In genomic region chr2:30232027-30232800, GRCh38 we compare ENCODE assay signal across 2 cellular contexts.
TF ChIP-seq lines count a peak whose summit lies in the region.

No MANE protein-coding gene starts in this region.

TF ChIP-seq in HEK293, 187 proteins besides CTCF, POLR2A, EP300 and RAD21 (continued from another document and continues in another):
- TF ChIP-seq PRDM10 (tag by site-specific recombination; IDR thresholded peaks at IDR 0.05) (peak; percentile 94), ZIC2 (tag by site-specific recombination; IDR thresholded peaks at IDR 0.05) (no peak; the same call in 1 of the 2 replicates), ZBTB26 (tag by site-specific recombination; optimal IDR thresholded peaks at IDR 0.05) (peak; percentile 81), ZNF560 (tag by site-specific recombination; IDR thresholded peaks at IDR 0.05; ENCODE audit: borderline replicate concordance) (no peak), ZNF777 (tag by site-specific recombination; IDR thresholded peaks at IDR 0.05; ENCODE audit: borderline replicate concordance) (peak; percentile 65; the same call in 1 of the 2 replicates), ZNF398 (tag by site-specific recombination; IDR thresholded peaks at IDR 0.05) (peak; percentile 53), SP2 (tag by site-specific recombination; IDR thresholded peaks at IDR 0.05) (peak; percentile 62), PATZ1 (tag by site-specific recombination; IDR thresholded peaks at IDR 0.05) (peak; percentile 71), ZNF341 (tag by site-specific recombination; IDR thresholded peaks at IDR 0.05; ENCODE audit: low read depth) (peak; percentile 90), KLF1 (tag by site-specific recombination; IDR thresholded peaks at IDR 0.05) (0 out of 2 replicates have a peak, but pooled peaks have one; percentile 17), MZF1 (tag by site-specific recombination; IDR thresholded peaks at IDR 0.05; ENCODE audit: borderline replicate concordance) (0 out of 2 replicates have a peak, but pooled peaks have one; percentile 20), ZBTB20 (tag by site-specific recombination; IDR thresholded peaks at IDR 0.05) (peak; percentile 86), SP3 (tag by site-specific recombination; IDR thresholded peaks at IDR 0.05) (peak; percentile 63), KLF9 (tag by site-specific recombination; IDR thresholded peaks at IDR 0.05; ENCODE audit: low read depth) (peak; percentile 17; the same call in 1 of the 2 replicates), ZFP3 (tag by site-specific recombination; IDR thresholded peaks at IDR 0.05; ENCODE audit: low read depth) (no peak)

TF ChIP-seq in H1, 55 proteins besides CTCF, POLR2A, EP300 and RAD21:
- TF ChIP-seq CHD7 (IDR thresholded peaks at IDR 0.05; ENCODE audit: insufficient replicate concordance, low read length) (no peak), ASH2L (IDR thresholded peaks at IDR 0.05; ENCODE audit: low read length) (peak; percentile 78), GABPA (IDR thresholded peaks at IDR 0.05; ENCODE audit: borderline replicate concordance, insufficient read depth, low read length) (no peak), SRF (IDR thresholded peaks at IDR 0.05; ENCODE audit: low read depth, low read length) (no peak), SIN3A (conservative IDR thresholded peaks at IDR 0.05 in 1 of 2, IDR thresholded peaks at IDR 0.05 in 1 of 2; ENCODE audit: low read depth in 1 of 2, low read length in 2 of 2) (peak in 1 of 2 experiments; percentile 6; a peak in 1 of 4 replicates), EZH2 (IDR thresholded peaks at IDR 0.05; ENCODE audit: low read depth, low read length, severe bottlenecking) (peak; percentile 14), TAF7 (optimal IDR thresholded peaks at IDR 0.05; ENCODE audit: borderline replicate concordance, low read depth, low read length) (peak; percentile 7), BRCA1 (IDR thresholded peaks at IDR 0.05; ENCODE audit: low read depth, low read length) (no peak), JUN (IDR thresholded peaks at IDR 0.05; ENCODE audit: low read depth, low read length) (no peak), RFX5 (IDR thresholded peaks at IDR 0.05; ENCODE audit: borderline replicate concordance, low read depth, low read length) (no peak), POU5F1 (IDR thresholded peaks at IDR 0.05; ENCODE audit: low read depth, low read length) (no peak), ATF3 (IDR thresholded peaks at IDR 0.05; ENCODE audit: insufficient read depth, low read depth, low read length) (no peak), CREB1 (IDR thresholded peaks at IDR 0.05) (peak; percentile 41; the same call in 1 of the 2 replicates), KDM4A (IDR thresholded peaks at IDR 0.05; ENCODE audit: low read depth, low read length, severe bottlenecking) (peak; percentile 90), KDM1A (IDR thresholded peaks at IDR 0.05; ENCODE audit: borderline replicate concordance, low read length) (no peak), CHD1 (IDR thresholded peaks at IDR 0.05; ENCODE audit: low read depth, low read length) (no peak), RNF2 (IDR thresholded peaks at IDR 0.05; ENCODE audit: borderline replicate concordance, low read depth, low read length, missing control alignments, poor library complexity, severe bottlenecking) (no peak), USF2 (IDR thresholded peaks at IDR 0.05; ENCODE audit: low read length) (peak; percentile 78), EGR1 (IDR thresholded peaks at IDR 0.05; ENCODE audit: borderline replicate concordance, low read depth, low read length) (no peak), ATF2 (IDR thresholded peaks at IDR 0.05; ENCODE audit: low read length) (no peak; the same call in 1 of the 2 replicates), PHF8 (conservative IDR thresholded peaks at IDR 0.05; ENCODE audit: low read depth, low read length) (peak; percentile 38; the same call in 1 of the 2 replicates), GTF2F1 (IDR thresholded peaks at IDR 0.05; ENCODE audit: borderline replicate concordance, low read depth, low read length) (no peak), ZNF274 (IDR thresholded peaks at IDR 0.05; ENCODE audit: borderline replicate concordance, extremely low read depth, low read length) (no peak), YY1 (IDR thresholded peaks at IDR 0.05; ENCODE audit: low read depth, low read length) (no peak), RBBP5 (IDR thresholded peaks at IDR 0.05; ENCODE audit: borderline replicate concordance, low read depth, low read length) (peak; percentile 79; the same call in 1 of the 2 replicates), SP2 (IDR thresholded peaks at IDR 0.05; ENCODE audit: low read length) (no peak), TAF1 (IDR thresholded peaks at IDR 0.05; ENCODE audit: low read depth, low read length) (peak; percentile 45; the same call in 1 of the 2 replicates), MAX (IDR thresholded peaks at IDR 0.05) (peak; percentile 65), TBP (IDR thresholded peaks at IDR 0.05; ENCODE audit: low read depth, low read length) (peak; percentile 47; the same call in 1 of the 2 replicates)
TF ChIP-seq in H1: peak in this region for 12.
